In genomic region chr15:40754574-40754882, GRCh38 we compare ENCODE assay signal across 8 cellular contexts. TPM values are rescaled to one million over a fixed set of nuclear protein-coding genes. Genes with fewer than 3 reads are reported as not detected.
DNase-seq lines count a peak whose midpoint lies in the region; ATAC-seq and TF ChIP-seq lines count a peak whose summit lies in the region.

No MANE protein-coding gene starts in this region.

- H2BK12ac ChIP-seq in H9 (ENCODE audit: insufficient read length, low read depth, low read length) = no peak overlapping the region

- H3K9me3 ChIP-seq in BLaER1 treated with 17β-estradiol and CSF1 and Interleukin-3, amounts not matched to agents 10 nM and 100 nM (replicated peaks in 1 of 11) = no peaks in the 10 kb centered on the region
- H3K9me3 ChIP-seq in H9 (ENCODE audit: control insufficient read depth, low read depth, low read length) = no peaks in the 10 kb centered on the region

- H3K9me3 Mint-ChIP-seq in H9 (no peaks in the 10 kb centered on the region), nephron progenitor cell (no peaks in the 10 kb centered on the region)

- H4K8ac ChIP-seq in H9 (replicated peaks; ENCODE audit: insufficient read length, low read depth, low read length) = no peak overlapping the region

- H3K14ac ChIP-seq in H9 (ENCODE audit: insufficient read depth, low read length) = no peak overlapping the region; the same call in 1 of the 2 replicates

- H2BK15ac ChIP-seq in H9 (ENCODE audit: low read depth, low read length) = no peak overlapping the region

- no peak overlapping the region for H3K18ac ChIP-seq in H9 (ENCODE audit: insufficient read length, low read depth, low read length)

- H3K4me3 Mint-ChIP-seq in H9 = peak overlapping the region; percentile 94
- peak overlapping the region; percentile 97 for H3K4me3 Mint-ChIP-seq in nephron progenitor cell

- H3K4ac ChIP-seq in H9 (ENCODE audit: low read depth, low read length) = no peak overlapping the region

- peaks cover 24 to 40% (median 35%) of the 10 kb centered on the region in 11 experiments for H3K36me3 ChIP-seq in BLaER1 treated with 17β-estradiol and CSF1 and Interleukin-3, amounts not matched to agents 10 nM and 100 nM

- H3K36me3 Mint-ChIP-seq in H9 (ENCODE audit: insufficient read depth in 1 of 3, low read depth in 3 of 3) (peaks cover 4 to 17% (median 11%) of the 10 kb centered on the region in 3 experiments; a peak in 5 of 7 replicates), nephron progenitor cell (ENCODE audit: low read depth) (peaks cover 8% of the 10 kb centered on the region)

- TF ChIP-seq CTCF in H9 (conservative IDR thresholded peaks at IDR 0.05) (no peak), nephron progenitor cell (IDR thresholded peaks at IDR 0.05) (no peak)

- ATAC-seq in esophagus mucosa = peak; percentile 62

- H3K27ac ChIP-seq in BLaER1 treated with 17β-estradiol and CSF1 and Interleukin-3, amounts not matched to agents 10 nM and 100 nM = peak overlapping the region; percentile 21 to 95 (median 90); a peak in 21 of 22 replicates
- no peak overlapping the region for H3K27ac ChIP-seq in H9 (ENCODE audit: insufficient read length, low read depth, low read length)

- no peak overlapping the region for H2AK5ac ChIP-seq in H9 (ENCODE audit: insufficient read length, low read length)

- peak overlapping the region; percentile 79 to 99 (median 96) for H3K4me3 ChIP-seq in BLaER1 treated with 17β-estradiol and CSF1 and Interleukin-3, amounts not matched to agents 10 nM and 100 nM

- H2AFZ ChIP-seq in H9 (ENCODE audit: low read length) = no peak overlapping the region

- peaks cover 3% of the 10 kb centered on the region for H3K23me2 ChIP-seq in H9 (ENCODE audit: insufficient read length, low read depth, low read length, poor library complexity, severe bottlenecking)

- no peak overlapping the region for H2BK5ac ChIP-seq in H9 (ENCODE audit: insufficient read length, low read length)

- no peaks in the 10 kb centered on the region for H3K27me3 Mint-ChIP-seq in H9 (ENCODE audit: low read depth)
- no peaks in the 10 kb centered on the region for H3K27me3 Mint-ChIP-seq in nephron progenitor cell (ENCODE audit: low read depth, poor library complexity)

- no peak overlapping the region for H4K5ac ChIP-seq in H9 (ENCODE audit: insufficient read length, low read depth, low read length)

- H3K79me1 ChIP-seq in H9 (ENCODE audit: insufficient read depth, low read depth, low read length, poor library complexity, severe bottlenecking) = no peaks in the 10 kb centered on the region

- no peak overlapping the region for H3K23ac ChIP-seq in H9 (ENCODE audit: insufficient read length, low read depth, low read length)

- H3K27ac Mint-ChIP-seq in H9 = peak overlapping the region in 1 of 3 experiments; percentile 83; a peak in 4 of 7 replicates
- H3K27ac Mint-ChIP-seq in nephron progenitor cell = no peak overlapping the region

- peak overlapping the region; percentile 75 to 98 (median 95) for H3K4me2 ChIP-seq in BLaER1 treated with 17β-estradiol and CSF1 and Interleukin-3, amounts not matched to agents 10 nM and 100 nM
- peak overlapping the region; percentile 77 for H3K4me2 ChIP-seq in H9 (ENCODE audit: insufficient read depth, insufficient read length, low read length)

- no peaks in the 10 kb centered on the region for H3K27me3 ChIP-seq in BLaER1 treated with 17β-estradiol and CSF1 and Interleukin-3, amounts not matched to agents 10 nM and 100 nM
- no peaks in the 10 kb centered on the region for H3K27me3 ChIP-seq in H9 (ENCODE audit: insufficient read depth, low read length)

- H4K91ac ChIP-seq in H9 (ENCODE audit: insufficient read length, low read depth, low read length) = no peak overlapping the region

- H3K4me1 ChIP-seq in BLaER1 treated with 17β-estradiol and CSF1 and Interleukin-3, amounts not matched to agents 10 nM and 100 nM = peaks cover 16 to 49% (median 40%) of the 10 kb centered on the region in 10 experiments
- no peaks in the 10 kb centered on the region for H3K4me1 ChIP-seq in H9 (ENCODE audit: insufficient read depth, low read length)

- H2BK120ac ChIP-seq in H9 (ENCODE audit: low read depth, low read length, poor library complexity, severe bottlenecking) = no peak overlapping the region

- H3K79me2 ChIP-seq in H9 (ENCODE audit: insufficient read depth, low read length) = no peaks in the 10 kb centered on the region

- no peak for DNase-seq in H9
- DNase-seq in T-helper 9 cell = peak; percentile 20
- DNase-seq in nephron progenitor cell = peak; percentile 46
- DNase-seq in foreskin melanocyte = no peak
- no peak for DNase-seq in KG1 (lab: John Stamatoyannopoulos, UW)
- DNase-seq in NCI-H446 (lab: John Stamatoyannopoulos, UW) = no peak

- no peak overlapping the region for H3K56ac ChIP-seq in H9 (ENCODE audit: insufficient read length, low read depth, low read length)

- no peak overlapping the region for H3T11ph ChIP-seq in H9 (ENCODE audit: low read length)

- H3K9ac ChIP-seq in BLaER1 treated with 17β-estradiol and CSF1 and Interleukin-3, amounts not matched to agents 10 nM and 100 nM = peak overlapping the region; percentile 82 to 93 (median 87)
- peak overlapping the region; percentile 61 for H3K9ac ChIP-seq in H9 (ENCODE audit: extremely low read depth, insufficient read length, low read length)

- H4K20me1 ChIP-seq in BLaER1 treated with 17β-estradiol and CSF1 and Interleukin-3, amounts not matched to agents 10 nM and 100 nM = peaks cover 0 to 26% (median 0%) of the 10 kb centered on the region in 11 experiments; a peak in 7 of 22 replicates
- H4K20me1 ChIP-seq in H9 (ENCODE audit: control insufficient read depth, insufficient read depth, insufficient read length) = no peaks in the 10 kb centered on the region

- H2BK20ac ChIP-seq in H9 (ENCODE audit: low read depth, low read length, poor library complexity, severe bottlenecking) = no peak overlapping the region

- H3K4me1 Mint-ChIP-seq in H9 (peaks cover 8 to 18% of the 10 kb centered on the region in 2 experiments), nephron progenitor cell (peaks cover 43% of the 10 kb centered on the region)

- no CpG with 5 or more reads among the region's 22 CpGs for WGBS in H9 (ENCODE audit: extremely low coverage, insufficient read length, low lambda C conversion rate)

RNA-seq across cellular contexts. Expression of gene RMDN3, which starts 0.5 kb away (rescaled TPM):
- total RNA-seq in H9 (2021) = 24.9 and 28.3 TPM in 2 replicates
- 21.2 TPM for total RNA-seq in esophagus mucosa

RNA-seq across cellular contexts. Expression of gene GCHFR, which starts 9.3 kb away (rescaled TPM):
- total RNA-seq in H9 (2021) (33.0 and 37.0 TPM in 2 replicates), esophagus mucosa (13.0 TPM)

RNA-seq across cellular contexts. Expression of gene C15orf62, which starts 15.3 kb away (rescaled TPM):
- 0.44 and 0.70 TPM in 2 replicates for total RNA-seq in H9 (2021)
- total RNA-seq in esophagus mucosa = 4.0 TPM

RNA-seq across cellular contexts. Expression of gene ZFYVE19, which starts 52.4 kb away (rescaled TPM):
- total RNA-seq in H9 (2021) (10.7 and 11.3 TPM in 2 replicates), esophagus mucosa (18.4 TPM)

RNA-seq across cellular contexts. Expression of gene DNAJC17, which starts 52.7 kb away (rescaled TPM):
- total RNA-seq in H9 (2021) (38.3 and 44.4 TPM in 2 replicates), esophagus mucosa (20.8 TPM)

Comparison
In these comparisons a context has a peak if more than half of its experiments do, and no peak if none do; other contexts are left out.
1. DNase-seq: peak in T-helper 9 cell (single experiment) and nephron progenitor cell (single experiment); none in H9 (single experiment), foreskin melanocyte (single experiment), KG1 (single experiment) and NCI-H446 (0 of 2).